Comparison of ENCODE assay signal across 1 cellular context in the genomic region with DNA sequence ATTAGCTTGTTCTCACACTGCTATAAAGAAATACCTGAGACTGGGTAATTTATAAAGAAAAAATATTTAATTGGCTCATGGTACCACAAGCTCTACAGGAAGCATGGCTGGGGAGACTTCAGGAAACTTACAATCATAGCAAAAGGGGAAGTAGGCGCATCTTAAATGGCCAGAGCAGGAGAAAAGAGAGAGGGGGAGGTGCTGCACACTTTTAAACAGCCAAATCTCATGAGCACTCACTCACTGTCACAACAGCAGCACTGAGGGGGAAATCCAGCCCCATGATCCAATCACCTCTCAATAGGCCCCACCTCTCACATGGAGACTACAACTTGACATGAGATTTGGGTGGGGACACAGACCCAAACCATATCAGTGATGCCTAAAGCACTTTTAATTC.
TF ChIP-seq lines count a peak whose summit lies in the region.

No MANE protein-coding gene starts in this region.

TF ChIP-seq in GM12878, 131 proteins besides CTCF, POLR2A, EP300 and RAD21 (continued from another document):
- TF ChIP-seq, protein P1, sequence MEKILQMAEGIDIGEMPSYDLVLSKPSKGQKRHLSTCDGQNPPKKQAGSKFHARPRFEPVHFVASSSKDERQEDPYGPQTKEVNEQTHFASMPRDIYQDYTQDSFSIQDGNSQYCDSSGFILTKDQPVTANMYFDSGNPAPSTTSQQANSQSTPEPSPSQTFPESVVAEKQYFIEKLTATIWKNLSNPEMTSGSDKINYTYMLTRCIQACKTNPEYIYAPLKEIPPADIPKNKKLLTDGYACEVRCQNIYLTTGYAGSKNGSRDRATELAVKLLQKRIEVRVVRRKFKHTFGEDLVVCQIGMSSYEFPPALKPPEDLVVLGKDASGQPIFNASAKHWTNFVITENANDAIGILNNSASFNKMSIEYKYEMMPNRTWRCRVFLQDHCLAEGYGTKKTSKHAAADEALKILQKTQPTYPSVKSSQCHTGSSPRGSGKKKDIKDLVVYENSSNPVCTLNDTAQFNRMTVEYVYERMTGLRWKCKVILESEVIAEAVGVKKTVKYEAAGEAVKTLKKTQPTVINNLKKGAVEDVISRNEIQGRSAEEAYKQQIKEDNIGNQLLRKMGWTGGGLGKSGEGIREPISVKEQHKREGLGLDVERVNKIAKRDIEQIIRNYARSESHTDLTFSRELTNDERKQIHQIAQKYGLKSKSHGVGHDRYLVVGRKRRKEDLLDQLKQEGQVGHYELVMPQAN (conservative IDR thresholded peaks at IDR 0.05), result no peak
- no peak for TF ChIP-seq WRNIP1 (IDR thresholded peaks at IDR 0.05; ENCODE audit: borderline replicate concordance, low read depth, low read length)
- no peak for TF ChIP-seq ATF2 (IDR thresholded peaks at IDR 0.05; ENCODE audit: low read length)
- no peak for TF ChIP-seq ZSCAN29 (IDR thresholded peaks at IDR 0.05)
- TF ChIP-seq DPF2 (IDR thresholded peaks at IDR 0.05), result no peak
- TF ChIP-seq PKNOX1 (IDR thresholded peaks at IDR 0.05), result peak; percentile 41; the same call in 1 of the 2 replicates
- TF ChIP-seq MAX (IDR thresholded peaks at IDR 0.05; ENCODE audit: low read depth, low read length), result no peak
